23 cellular contexts compared by ENCODE assay signal in genomic region chr6:91669904-91670295, GRCh38.
"Had no signal": no experiment of that assay in that cellular context is flagged by ENCODE, and none has a peak within 500 bp of the region (broad histone marks: within the 10 kb centered on the region; RNA-seq: fewer than 3 reads in every experiment).

No MANE protein-coding gene starts in this region.

- H3K36me3 Mint-ChIP-seq: activated naive CD4-positive, alpha-beta T cell treated with anti-CD3 and anti-CD28 coated beads, Interleukin-2, amount 50 U/mL, for 24 hours; WTC11 had no signal

- H3K36me3 ChIP-seq: MG63 had no signal

- DNase-seq: activated CD4-positive, alpha-beta T cell treated with anti-CD3 and anti-CD28 coated beads for 48 hours; activated CD4-positive, alpha-beta T cell treated with anti-CD3 and anti-CD28 coated beads, Interleukin-2, amount 50 U/mL, for 4 hours; activated CD4-positive, CD25-positive, alpha-beta regulatory T cell treated with anti-CD3 and anti-CD28 coated beads, Interleukin-2, amount 50 U/mL, for 72 hours; activated CD8-positive, alpha-beta memory T cell treated with anti-CD3 and anti-CD28 coated beads, Interleukin-2, amount 50 U/mL, for 48 hours; activated CD8-positive, alpha-beta T cell treated with anti-CD3 and anti-CD28 coated beads, Interleukin-2, amount 10 ng/mL, durations not matched to agents 7 days and 5 days; activated naive CD4-positive, alpha-beta T cell; activated T-cell treated with anti-CD3 and anti-CD28 coated beads, Interleukin-2, amount 50 U/mL, for 1 hour; aorta; body of pancreas; MG63; MV-4-11; NCI-H1417 treated with DMSO at 0.1 percent for 48 hours; NCI-H2029; NCI-H2107; NCI-H510A treated with DMSO at 0.1 percent for 48 hours; NK-92 treated with Interleukin-12 subunit alpha and Interleukin-12 subunit beta, amount 100 ng/mL, for 24 hours; OCI-M1; Right ventricle myocardium superior; RPMI8226 had no signal

- H3K27me3 ChIP-seq: body of pancreas, MG63 had no signal

- ATAC-seq: activated CD8-positive, alpha-beta T cell treated with anti-CD3 and anti-CD28 coated beads, Interleukin-2, amount 10 ng/mL, durations not matched to agents 7 days and 5 days; body of pancreas; Panc1 had no signal

- H3K9me3 Mint-ChIP-seq: activated naive CD4-positive, alpha-beta T cell treated with anti-CD3 and anti-CD28 coated beads, Interleukin-2, amount 50 U/mL, for 24 hours; T-helper 1 cell treated with Interleukin-12 subunit alpha and Interleukin-12 subunit beta and Interleukin-4 antibody, amounts not matched to agents 30 μg/mL and 1 μg/mL, for 36 hours; WTC11 had no signal

- H3K4me1 ChIP-seq: body of pancreas had no signal

- H3K27me3 Mint-ChIP-seq: activated naive CD4-positive, alpha-beta T cell treated with anti-CD3 and anti-CD28 coated beads, Interleukin-2, amount 50 U/mL, for 24 hours had no signal

- H3K4me3 Mint-ChIP-seq: activated CD8-positive, alpha-beta T cell treated with anti-CD3 and anti-CD28 coated beads, Interleukin-2, amount 10 ng/mL, durations not matched to agents 7 days and 5 days; activated naive CD4-positive, alpha-beta T cell treated with anti-CD3 and anti-CD28 coated beads, Interleukin-2, amount 50 U/mL, for 24 hours; T-helper 1 cell treated with Interleukin-12 subunit alpha and Interleukin-12 subunit beta and Interleukin-4 antibody, amounts not matched to agents 30 μg/mL and 1 μg/mL, for 36 hours; WTC11 had no signal

- H3K4me3 ChIP-seq: body of pancreas, MG63 had no signal

- H3K27ac ChIP-seq: body of pancreas had no signal

- H3K27ac Mint-ChIP-seq: activated CD8-positive, alpha-beta T cell treated with anti-CD3 and anti-CD28 coated beads, Interleukin-2, amount 10 ng/mL, durations not matched to agents 7 days and 5 days; activated naive CD4-positive, alpha-beta T cell treated with anti-CD3 and anti-CD28 coated beads, Interleukin-2, amount 50 U/mL, for 24 hours; T-helper 1 cell treated with Interleukin-12 subunit alpha and Interleukin-12 subunit beta and Interleukin-4 antibody, amounts not matched to agents 30 μg/mL and 1 μg/mL, for 36 hours; WTC11 had no signal

- H3K4me1 Mint-ChIP-seq: activated naive CD4-positive, alpha-beta T cell treated with anti-CD3 and anti-CD28 coated beads, Interleukin-2, amount 50 U/mL, for 24 hours had no signal

- H3K9me3 ChIP-seq: body of pancreas, MG63 had no signal
